ENCODE assay signal across 20 cellular contexts in the genomic region with DNA sequence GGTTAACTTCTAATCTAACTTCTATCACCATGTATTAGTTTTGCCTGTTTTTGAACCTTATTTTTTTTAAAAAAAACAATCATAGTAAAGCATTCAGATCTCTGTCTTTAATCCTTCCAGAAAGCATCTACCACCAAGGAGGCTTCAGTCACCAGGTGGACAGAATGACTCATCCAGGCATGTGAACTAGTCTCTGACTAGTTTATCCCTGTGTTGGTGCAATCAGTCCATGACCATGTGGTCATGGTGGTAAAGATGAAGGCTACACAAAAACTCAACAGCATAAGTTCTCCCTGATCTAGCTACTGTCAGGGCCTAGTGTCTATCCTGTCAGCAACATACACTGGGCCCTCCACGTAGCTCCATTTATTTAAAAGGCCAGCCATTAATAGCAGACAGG.
DNase-seq lines count a peak whose midpoint lies in the region; ATAC-seq and TF ChIP-seq lines count a peak whose summit lies in the region.
"Had no signal": no experiment of that assay in that cellular context is flagged by ENCODE, and none has a peak within 500 bp of the region (broad histone marks: within the 10 kb centered on the region; RNA-seq: fewer than 3 reads in every experiment).

No MANE protein-coding gene starts in this region.

- no peaks in the 10 kb centered on the region for H3K36me3 Mint-ChIP-seq in chondrocyte (ENCODE audit: low read depth)

- H3K4me3 ChIP-seq in epithelial cell of esophagus (ENCODE audit: low read length) (no peak overlapping the region), mucosa of descending colon (no peak overlapping the region)
- H3K4me3 ChIP-seq: Peyer's patch, SK-N-MC had no signal

- H3K27me3 Mint-ChIP-seq in chondrocyte (ENCODE audit: low read depth): no peaks in the 10 kb centered on the region

- TF ChIP-seq CTCF in epithelial cell of esophagus (IDR thresholded peaks at IDR 0.05; ENCODE audit: insufficient read depth, low read depth, low read length, missing control alignments) (no peak), chondrocyte (IDR thresholded peaks at IDR 0.05) (no peak), mucosa of descending colon (IDR thresholded peaks at IDR 0.05) (no peak)

- H3K4me1 ChIP-seq in mucosa of descending colon (ENCODE audit: low read depth): no peaks in the 10 kb centered on the region
- H3K4me1 ChIP-seq: Peyer's patch had no signal

- H3K27ac Mint-ChIP-seq in chondrocyte (ENCODE audit: unreplicated experiment): no peak overlapping the region
- H3K27ac Mint-ChIP-seq: CD8-positive, alpha-beta memory T cell had no signal

- no peak for ATAC-seq in mucosa of descending colon
- ATAC-seq: HepG2 had no signal

- peaks cover 16% of the 10 kb centered on the region for H3K9me3 Mint-ChIP-seq in chondrocyte (ENCODE audit: low read depth)
- H3K9me3 Mint-ChIP-seq: CD8-positive, alpha-beta memory T cell had no signal

- H3K4me1 Mint-ChIP-seq in chondrocyte (ENCODE audit: low read depth): no peaks in the 10 kb centered on the region
- H3K4me1 Mint-ChIP-seq: CD8-positive, alpha-beta memory T cell had no signal

- H3K4me3 Mint-ChIP-seq in chondrocyte (ENCODE audit: unreplicated experiment): no peak overlapping the region
- H3K4me3 Mint-ChIP-seq: CD8-positive, alpha-beta memory T cell had no signal

- intact Hi-C loops in mucosa of descending colon (cut with DNase I, micrococcal nuclease): no loop called here

- H3K9me3 ChIP-seq in mucosa of descending colon: no peaks in the 10 kb centered on the region
- H3K9me3 ChIP-seq: Peyer's patch had no signal

- H3K36me3 ChIP-seq in mucosa of descending colon (ENCODE audit: low read depth): no peaks in the 10 kb centered on the region
- H3K36me3 ChIP-seq: Peyer's patch had no signal

- DNase-seq in HPDE6-E6E7 (ENCODE audit: extremely low spot score) (peak; percentile 3), LHCN-M2 (ENCODE audit: low read depth) (peak; percentile 32), epithelial cell of esophagus (ENCODE audit: low read depth) (peak; percentile 63), myocyte (ENCODE audit: low read depth) (peak; percentile 10), NCI-H446 treated with DMSO at 0.1 percent for 48 hours (lab: John Stamatoyannopoulos, UW) (no peak), chondrocyte (ENCODE audit: low spot score) (no peak), mucosa of descending colon (no peak)
- DNase-seq: ACHN; C1 segment of cervical spinal cord; CD8-positive, alpha-beta memory T cell; DMS53; KBM-7; MV-4-11; NCI-H1694 treated with DMSO at 0.1 percent for 48 hours; NCI-H2227 treated with DMSO at 0.1 percent for 48 hours; NCI-H524; Peyer's patch; SHP77 had no signal

Comparison
In these comparisons a context has a peak if more than half of its experiments do, and no peak if none do; other contexts are left out.
1. DNase-seq: peak in HPDE6-E6E7 (single experiment), LHCN-M2 (single experiment), epithelial cell of esophagus (single experiment) and myocyte (single experiment); none in NCI-H446 treated with DMSO at 0.1 percent for 48 hours (single experiment), chondrocyte (single experiment) and mucosa of descending colon (0 of 3).